ENCODE assay signal across 1 cellular context in the genomic region with DNA sequence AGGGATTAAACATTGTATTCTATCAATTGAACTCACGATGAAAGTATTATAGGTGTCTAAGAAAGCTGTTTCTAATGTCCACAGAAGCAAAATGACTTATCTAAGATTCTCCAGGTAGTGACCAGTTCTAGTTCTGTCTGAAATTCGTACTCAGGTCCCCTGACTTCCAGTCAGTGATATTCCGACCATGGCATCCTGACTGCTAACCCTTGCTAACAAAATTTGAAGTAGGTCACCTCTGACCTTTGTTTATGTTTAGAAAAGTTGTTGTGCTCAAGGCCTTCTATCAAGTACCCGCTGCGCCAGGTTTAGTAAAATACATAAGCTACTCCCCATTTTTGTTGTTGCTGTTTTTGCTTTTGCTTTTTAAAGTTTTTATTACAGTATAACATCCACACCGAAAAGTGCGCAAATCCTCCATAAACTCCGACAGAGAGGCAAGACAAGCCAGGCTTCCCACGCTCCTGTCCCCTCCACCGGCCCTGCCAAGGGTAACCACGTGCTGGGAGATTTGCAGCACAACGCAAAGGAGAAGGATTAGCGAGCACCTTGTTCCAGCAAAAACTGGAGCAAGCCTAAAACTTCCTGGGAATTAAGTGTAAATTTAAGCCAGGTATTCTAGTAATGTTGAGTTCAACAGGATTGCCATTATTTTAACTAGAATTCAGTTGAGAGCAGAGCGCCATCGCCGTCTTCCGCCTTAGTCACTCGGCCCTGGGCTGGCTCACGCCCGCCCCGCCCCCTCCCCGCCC.
TF ChIP-seq lines count a peak whose summit lies in the region.

No MANE protein-coding gene starts in this region.

TF ChIP-seq in HepG2, 621 proteins besides CTCF, POLR2A, EP300 and RAD21 (continued from another document and continues in another):
- TF ChIP-seq, protein P1, sequence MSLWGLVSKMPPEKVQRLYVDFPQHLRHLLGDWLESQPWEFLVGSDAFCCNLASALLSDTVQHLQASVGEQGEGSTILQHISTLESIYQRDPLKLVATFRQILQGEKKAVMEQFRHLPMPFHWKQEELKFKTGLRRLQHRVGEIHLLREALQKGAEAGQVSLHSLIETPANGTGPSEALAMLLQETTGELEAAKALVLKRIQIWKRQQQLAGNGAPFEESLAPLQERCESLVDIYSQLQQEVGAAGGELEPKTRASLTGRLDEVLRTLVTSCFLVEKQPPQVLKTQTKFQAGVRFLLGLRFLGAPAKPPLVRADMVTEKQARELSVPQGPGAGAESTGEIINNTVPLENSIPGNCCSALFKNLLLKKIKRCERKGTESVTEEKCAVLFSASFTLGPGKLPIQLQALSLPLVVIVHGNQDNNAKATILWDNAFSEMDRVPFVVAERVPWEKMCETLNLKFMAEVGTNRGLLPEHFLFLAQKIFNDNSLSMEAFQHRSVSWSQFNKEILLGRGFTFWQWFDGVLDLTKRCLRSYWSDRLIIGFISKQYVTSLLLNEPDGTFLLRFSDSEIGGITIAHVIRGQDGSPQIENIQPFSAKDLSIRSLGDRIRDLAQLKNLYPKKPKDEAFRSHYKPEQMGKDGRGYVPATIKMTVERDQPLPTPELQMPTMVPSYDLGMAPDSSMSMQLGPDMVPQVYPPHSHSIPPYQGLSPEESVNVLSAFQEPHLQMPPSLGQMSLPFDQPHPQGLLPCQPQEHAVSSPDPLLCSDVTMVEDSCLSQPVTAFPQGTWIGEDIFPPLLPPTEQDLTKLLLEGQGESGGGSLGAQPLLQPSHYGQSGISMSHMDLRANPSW (CRISPR knock-in tag; IDR thresholded peaks at IDR 0.05; ENCODE audit: borderline replicate concordance), result 0 out of 2 replicates have a peak, but pooled peaks have one; percentile 29
- TF ChIP-seq, protein P2, sequence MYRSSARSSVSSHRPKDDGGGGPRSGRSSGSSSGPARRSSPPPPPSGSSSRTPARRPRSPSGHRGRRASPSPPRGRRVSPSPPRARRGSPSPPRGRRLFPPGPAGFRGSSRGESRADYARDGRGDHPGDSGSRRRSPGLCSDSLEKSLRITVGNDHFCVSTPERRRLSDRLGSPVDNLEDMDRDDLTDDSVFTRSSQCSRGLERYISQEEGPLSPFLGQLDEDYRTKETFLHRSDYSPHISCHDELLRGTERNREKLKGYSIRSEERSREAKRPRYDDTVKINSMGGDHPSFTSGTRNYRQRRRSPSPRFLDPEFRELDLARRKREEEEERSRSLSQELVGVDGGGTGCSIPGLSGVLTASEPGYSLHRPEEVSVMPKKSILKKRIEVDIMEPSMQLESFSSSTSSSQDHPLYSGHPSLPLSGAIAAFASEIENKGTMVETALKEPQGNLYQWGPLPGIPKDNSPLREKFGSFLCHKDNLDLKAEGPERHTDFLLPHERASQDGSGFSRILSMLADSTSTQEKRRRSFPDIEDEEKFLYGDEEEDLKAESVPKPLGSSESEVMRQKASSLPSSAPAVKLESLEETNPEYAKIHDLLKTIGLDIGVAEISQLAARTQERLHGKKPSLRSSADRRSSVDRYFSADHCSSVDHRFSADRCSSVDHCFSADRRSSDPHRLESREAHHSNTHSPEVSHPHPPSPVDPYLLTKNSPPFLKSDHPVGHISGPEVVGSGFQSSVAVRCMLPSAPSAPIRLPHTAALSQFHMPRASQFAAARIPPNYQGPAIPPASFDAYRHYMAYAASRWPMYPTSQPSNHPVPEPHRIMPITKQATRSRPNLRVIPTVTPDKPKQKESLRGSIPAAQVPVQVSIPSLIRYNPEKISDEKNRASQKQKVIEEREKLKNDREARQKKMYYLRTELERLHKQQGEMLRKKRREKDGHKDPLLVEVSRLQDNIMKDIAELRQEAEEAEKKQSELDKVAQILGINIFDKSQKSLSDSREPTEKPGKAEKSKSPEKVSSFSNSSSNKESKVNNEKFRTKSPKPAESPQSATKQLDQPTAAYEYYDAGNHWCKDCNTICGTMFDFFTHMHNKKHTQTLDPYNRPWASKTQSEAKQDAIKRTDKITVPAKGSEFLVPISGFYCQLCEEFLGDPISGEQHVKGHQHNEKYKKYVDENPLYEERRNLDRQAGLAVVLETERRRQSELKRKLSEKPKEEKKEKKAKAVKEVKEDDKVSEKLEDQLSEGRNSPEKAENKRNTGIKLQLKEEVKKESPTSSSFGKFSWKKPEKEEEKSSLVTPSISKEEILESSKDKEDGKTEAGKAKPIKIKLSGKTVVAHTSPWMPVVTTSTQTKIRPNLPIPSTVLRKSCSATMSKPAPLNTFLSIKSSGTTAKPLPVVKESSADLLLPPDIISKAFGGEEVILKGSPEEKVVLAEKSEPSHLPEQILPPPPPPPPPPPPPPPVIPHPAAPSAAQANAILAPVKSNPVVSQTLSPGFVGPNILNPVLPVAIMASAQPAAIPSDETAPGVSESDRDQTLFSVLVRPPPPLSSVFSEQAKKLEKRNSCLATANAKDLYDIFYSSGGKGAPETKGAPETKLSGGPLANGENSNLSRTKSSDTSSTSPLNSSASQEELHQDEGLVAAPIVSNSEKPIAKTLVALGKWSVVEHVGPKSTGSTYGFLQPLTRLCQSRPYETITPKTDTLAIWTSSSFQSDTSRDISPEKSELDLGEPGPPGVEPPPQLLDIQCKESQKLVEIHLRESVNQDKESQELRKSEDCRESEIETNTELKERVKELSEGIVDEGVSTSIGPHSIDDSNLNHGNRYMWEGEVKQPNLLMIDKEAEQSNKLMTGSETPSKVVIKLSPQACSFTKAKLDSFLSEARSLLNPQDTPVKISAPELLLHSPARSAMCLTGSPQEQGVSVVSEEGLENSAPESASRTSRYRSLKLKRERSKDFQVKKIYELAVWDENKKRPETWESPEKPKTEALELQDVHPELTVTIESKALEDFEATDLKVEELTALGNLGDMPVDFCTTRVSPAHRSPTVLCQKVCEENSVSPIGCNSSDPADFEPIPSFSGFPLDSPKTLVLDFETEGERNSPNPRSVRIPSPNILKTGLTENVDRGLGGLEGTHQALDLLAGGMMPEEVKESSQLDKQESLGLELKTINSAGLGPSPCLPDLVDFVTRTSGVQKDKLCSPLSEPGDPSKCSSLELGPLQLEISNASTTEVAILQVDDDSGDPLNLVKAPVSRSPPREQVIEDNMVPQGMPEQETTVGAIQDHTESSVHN (CRISPR knock-in tag; IDR thresholded peaks at IDR 0.05), result no peak
- TF ChIP-seq SALL1 (CRISPR knock-in tag; IDR thresholded peaks at IDR 0.05) (peak; percentile 77), ZNF34 (CRISPR knock-in tag; IDR thresholded peaks at IDR 0.05; ENCODE audit: borderline replicate concordance) (no peak), SIN3B (IDR thresholded peaks at IDR 0.05; ENCODE audit: low read length) (no peak), ASH2L (IDR thresholded peaks at IDR 0.05; ENCODE audit: insufficient read length, low read depth, low read length) (peak; percentile 70), ZSCAN20 (CRISPR knock-in tag; IDR thresholded peaks at IDR 0.05; ENCODE audit: borderline replicate concordance) (peak; percentile 41; the same call in 1 of the 2 replicates), ZNF777 (CRISPR knock-in tag; IDR thresholded peaks at IDR 0.05) (0 out of 2 replicates have a peak, but pooled peaks have one; percentile 16), ZNF282 (IDR thresholded peaks at IDR 0.05; ENCODE audit: partially characterized antibody) (no peak), GATAD1 (CRISPR knock-in tag; IDR thresholded peaks at IDR 0.05) (peak; percentile 57), SP1 (IDR thresholded peaks at IDR 0.05) (no peak), SP1 (CRISPR knock-in tag; IDR thresholded peaks at IDR 0.05) (no peak), MAZ (IDR thresholded peaks at IDR 0.05; ENCODE audit: borderline replicate concordance, low read depth, low read length) (0 out of 2 replicates have a peak, but pooled peaks have one; percentile 57), MAZ (CRISPR knock-in tag; IDR thresholded peaks at IDR 0.05; ENCODE audit: low read depth) (0 out of 2 replicates have a peak, but pooled peaks have one; percentile 17), CHD2 (IDR thresholded peaks at IDR 0.05; ENCODE audit: low read depth, low read length) (no peak), CBX5 (CRISPR knock-in tag; IDR thresholded peaks at IDR 0.05; ENCODE audit: borderline replicate concordance) (peak; percentile 35; the same call in 1 of the 2 replicates), IKZF1 (IDR thresholded peaks at IDR 0.05) (no peak), KMT2B (CRISPR knock-in tag; IDR thresholded peaks at IDR 0.05) (peak; percentile 17; the same call in 1 of the 2 replicates), DNMT1 (CRISPR knock-in tag; IDR thresholded peaks at IDR 0.05) (no peak), FOXJ3 (CRISPR knock-in tag; IDR thresholded peaks at IDR 0.05; ENCODE audit: borderline replicate concordance) (no peak), CAMTA2 (CRISPR knock-in tag; IDR thresholded peaks at IDR 0.05; ENCODE audit: borderline replicate concordance) (no peak), SRSF1 (optimal IDR thresholded peaks at IDR 0.05; ENCODE audit: low read depth, low read length) (no peak), REL (CRISPR knock-in tag; conservative IDR thresholded peaks at IDR 0.05) (peak; percentile 79; the same call in 1 of the 2 replicates), KLF16 (CRISPR knock-in tag; IDR thresholded peaks at IDR 0.05) (peak in 1 of 2 experiments; percentile 87; a peak in 2 of 4 replicates), ZNF558 (CRISPR knock-in tag; IDR thresholded peaks at IDR 0.05; ENCODE audit: borderline replicate concordance) (peak; percentile 29; the same call in 1 of the 2 replicates), NKX3-1 (CRISPR knock-in tag; IDR thresholded peaks at IDR 0.05) (no peak; the same call in 1 of the 2 replicates), SYNCRIP (IDR thresholded peaks at IDR 0.05; ENCODE audit: insufficient read depth, low read depth, low read length) (no peak), SNAPC2 (CRISPR knock-in tag; IDR thresholded peaks at IDR 0.05) (peak; percentile 93), ZNF703 (CRISPR knock-in tag; IDR thresholded peaks at IDR 0.05; ENCODE audit: borderline replicate concordance) (peak; percentile 74; the same call in 1 of the 2 replicates), ZBTB8A (CRISPR knock-in tag; IDR thresholded peaks at IDR 0.05; ENCODE audit: borderline replicate concordance, low read depth) (no peak), FOXC1 (CRISPR knock-in tag; IDR thresholded peaks at IDR 0.05; ENCODE audit: borderline replicate concordance) (peak; percentile 76; the same call in 1 of the 2 replicates), MBD4 (IDR thresholded peaks at IDR 0.05; ENCODE audit: borderline replicate concordance, low read length) (0 out of 2 replicates have a peak, but pooled peaks have one; percentile 32), PPARG (CRISPR knock-in tag; conservative IDR thresholded peaks at IDR 0.05) (no peak), TMF1 (CRISPR knock-in tag; IDR thresholded peaks at IDR 0.05; ENCODE audit: low read depth) (peak; percentile 86), ZNF451 (CRISPR knock-in tag; IDR thresholded peaks at IDR 0.05) (no peak; the same call in 1 of the 2 replicates)
- TF ChIP-seq, protein P3, sequence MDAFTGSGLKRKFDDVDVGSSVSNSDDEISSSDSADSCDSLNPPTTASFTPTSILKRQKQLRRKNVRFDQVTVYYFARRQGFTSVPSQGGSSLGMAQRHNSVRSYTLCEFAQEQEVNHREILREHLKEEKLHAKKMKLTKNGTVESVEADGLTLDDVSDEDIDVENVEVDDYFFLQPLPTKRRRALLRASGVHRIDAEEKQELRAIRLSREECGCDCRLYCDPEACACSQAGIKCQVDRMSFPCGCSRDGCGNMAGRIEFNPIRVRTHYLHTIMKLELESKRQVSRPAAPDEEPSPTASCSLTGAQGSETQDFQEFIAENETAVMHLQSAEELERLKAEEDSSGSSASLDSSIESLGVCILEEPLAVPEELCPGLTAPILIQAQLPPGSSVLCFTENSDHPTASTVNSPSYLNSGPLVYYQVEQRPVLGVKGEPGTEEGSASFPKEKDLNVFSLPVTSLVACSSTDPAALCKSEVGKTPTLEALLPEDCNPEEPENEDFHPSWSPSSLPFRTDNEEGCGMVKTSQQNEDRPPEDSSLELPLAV (CRISPR knock-in tag; conservative IDR thresholded peaks at IDR 0.05; ENCODE audit: low read depth), result no peak
- TF ChIP-seq, protein P4, sequence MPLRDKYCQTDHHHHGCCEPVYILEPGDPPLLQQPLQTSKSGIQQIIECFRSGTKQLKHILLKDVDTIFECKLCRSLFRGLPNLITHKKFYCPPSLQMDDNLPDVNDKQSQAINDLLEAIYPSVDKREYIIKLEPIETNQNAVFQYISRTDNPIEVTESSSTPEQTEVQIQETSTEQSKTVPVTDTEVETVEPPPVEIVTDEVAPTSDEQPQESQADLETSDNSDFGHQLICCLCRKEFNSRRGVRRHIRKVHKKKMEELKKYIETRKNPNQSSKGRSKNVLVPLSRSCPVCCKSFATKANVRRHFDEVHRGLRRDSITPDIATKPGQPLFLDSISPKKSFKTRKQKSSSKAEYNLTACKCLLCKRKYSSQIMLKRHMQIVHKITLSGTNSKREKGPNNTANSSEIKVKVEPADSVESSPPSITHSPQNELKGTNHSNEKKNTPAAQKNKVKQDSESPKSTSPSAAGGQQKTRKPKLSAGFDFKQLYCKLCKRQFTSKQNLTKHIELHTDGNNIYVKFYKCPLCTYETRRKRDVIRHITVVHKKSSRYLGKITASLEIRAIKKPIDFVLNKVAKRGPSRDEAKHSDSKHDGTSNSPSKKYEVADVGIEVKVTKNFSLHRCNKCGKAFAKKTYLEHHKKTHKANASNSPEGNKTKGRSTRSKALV (CRISPR knock-in tag; IDR thresholded peaks at IDR 0.05), result no peak
- TF ChIP-seq, protein P5, sequence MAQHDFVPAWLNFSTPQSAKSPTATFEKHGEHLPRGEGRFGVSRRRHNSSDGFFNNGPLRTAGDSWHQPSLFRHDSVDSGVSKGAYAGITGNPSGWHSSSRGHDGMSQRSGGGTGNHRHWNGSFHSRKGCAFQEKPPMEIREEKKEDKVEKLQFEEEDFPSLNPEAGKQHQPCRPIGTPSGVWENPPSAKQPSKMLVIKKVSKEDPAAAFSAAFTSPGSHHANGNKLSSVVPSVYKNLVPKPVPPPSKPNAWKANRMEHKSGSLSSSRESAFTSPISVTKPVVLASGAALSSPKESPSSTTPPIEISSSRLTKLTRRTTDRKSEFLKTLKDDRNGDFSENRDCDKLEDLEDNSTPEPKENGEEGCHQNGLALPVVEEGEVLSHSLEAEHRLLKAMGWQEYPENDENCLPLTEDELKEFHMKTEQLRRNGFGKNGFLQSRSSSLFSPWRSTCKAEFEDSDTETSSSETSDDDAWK (CRISPR knock-in tag; IDR thresholded peaks at IDR 0.05), result no peak
- TF ChIP-seq, protein P6, sequence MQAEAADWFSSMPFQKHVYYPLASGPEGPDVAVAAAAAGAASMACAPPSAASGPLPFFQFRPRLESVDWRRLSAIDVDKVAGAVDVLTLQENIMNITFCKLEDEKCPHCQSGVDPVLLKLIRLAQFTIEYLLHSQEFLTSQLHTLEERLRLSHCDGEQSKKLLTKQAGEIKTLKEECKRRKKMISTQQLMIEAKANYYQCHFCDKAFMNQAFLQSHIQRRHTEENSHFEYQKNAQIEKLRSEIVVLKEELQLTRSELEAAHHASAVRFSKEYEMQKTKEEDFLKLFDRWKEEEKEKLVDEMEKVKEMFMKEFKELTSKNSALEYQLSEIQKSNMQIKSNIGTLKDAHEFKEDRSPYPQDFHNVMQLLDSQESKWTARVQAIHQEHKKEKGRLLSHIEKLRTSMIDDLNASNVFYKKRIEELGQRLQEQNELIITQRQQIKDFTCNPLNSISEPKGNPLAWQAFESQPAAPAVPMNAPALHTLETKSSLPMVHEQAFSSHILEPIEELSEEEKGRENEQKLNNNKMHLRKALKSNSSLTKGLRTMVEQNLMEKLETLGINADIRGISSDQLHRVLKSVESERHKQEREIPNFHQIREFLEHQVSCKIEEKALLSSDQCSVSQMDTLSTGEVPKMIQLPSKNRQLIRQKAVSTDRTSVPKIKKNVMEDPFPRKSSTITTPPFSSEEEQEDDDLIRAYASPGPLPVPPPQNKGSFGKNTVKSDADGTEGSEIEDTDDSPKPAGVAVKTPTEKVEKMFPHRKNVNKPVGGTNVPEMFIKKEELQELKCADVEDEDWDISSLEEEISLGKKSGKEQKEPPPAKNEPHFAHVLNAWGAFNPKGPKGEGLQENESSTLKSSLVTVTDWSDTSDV (CRISPR knock-in tag; IDR thresholded peaks at IDR 0.05), result 0 out of 2 replicates have a peak, but pooled peaks have one; percentile 49
